In the genomic region with DNA sequence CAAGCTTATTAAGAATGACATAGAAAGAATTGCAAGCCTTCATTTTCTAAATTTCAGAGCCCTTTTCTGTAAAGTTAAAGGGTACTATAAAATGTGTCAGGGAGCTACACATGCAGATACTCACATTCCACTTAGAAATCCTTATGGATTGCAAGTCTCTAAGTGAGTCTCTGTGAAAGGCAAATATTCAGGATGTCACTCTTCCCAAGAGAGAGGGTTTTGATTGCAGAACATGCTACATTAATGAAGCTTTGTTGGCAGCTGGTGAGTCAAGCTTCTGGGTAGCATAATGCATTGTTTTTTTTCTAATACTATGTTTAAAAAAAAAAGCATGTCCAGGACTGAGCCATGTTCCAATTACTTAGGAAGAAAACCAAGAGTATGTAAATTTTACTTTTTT, we compare ENCODE assay signal across 8 cellular contexts.
"Had no signal": no experiment of that assay in that cellular context is flagged by ENCODE, and none has a peak within 500 bp of the region (broad histone marks: within the 10 kb centered on the region; RNA-seq: fewer than 3 reads in every experiment).

No MANE protein-coding gene starts in this region.

- H2AFZ ChIP-seq: GM23248 had no signal

- H3K9ac ChIP-seq: GM23248 had no signal

- H3K36me3 ChIP-seq: HAP-1 had no signal

- DNase-seq: GM23248, GOT3, H7, HFFc6, IMR-90 had no signal

- H3K4me3 Mint-ChIP-seq: HFFc6 had no signal

- H3K27ac Mint-ChIP-seq: HFFc6 had no signal

- H3K27ac ChIP-seq: GM23248 had no signal

- ATAC-seq: HCT116, K562 had no signal

- H3K4me1 ChIP-seq: HAP-1 had no signal

- H3K9me3 ChIP-seq: HAP-1 had no signal

- H3K4me3 ChIP-seq: GM23248, HAP-1, K562 had no signal
